8 cellular contexts compared by ENCODE assay signal in genomic region chr3:97795951-97796350, GRCh38.
"Had no signal": no experiment of that assay in that cellular context is flagged by ENCODE, and none has a peak within 500 bp of the region (broad histone marks: within the 10 kb centered on the region; RNA-seq: fewer than 3 reads in every experiment).

No MANE protein-coding gene starts in this region.

- H3K27ac ChIP-seq: HL-60 had no signal

- DNase-seq: IMR-90, KBM-7, KG1 had no signal

- ATAC-seq: HepG2, K562 had no signal

- FAIRE-seq: HepG2, HTR-8/SVneo, K562 had no signal

- H3K27ac Mint-ChIP-seq: IgD-negative memory B cell had no signal

- H3K4me3 Mint-ChIP-seq: IgD-negative memory B cell had no signal

- H3K4me1 Mint-ChIP-seq: IgD-negative memory B cell had no signal

- H3K27me3 Mint-ChIP-seq: IgD-negative memory B cell had no signal

- H3K9me3 Mint-ChIP-seq: IgD-negative memory B cell had no signal

- H3K4me3 ChIP-seq: K562 had no signal
